ENCODE assay signal across 12 cellular contexts in genomic region chr16:62036101-62036806, GRCh38. TPM values are rescaled to one million over a fixed set of nuclear protein-coding genes. Genes with fewer than 3 reads are reported as not detected.
DNase-seq lines count a peak whose midpoint lies in the region; ATAC-seq and TF ChIP-seq lines count a peak whose summit lies in the region.
"Had no signal": no experiment of that assay in that cellular context is flagged by ENCODE, and none has a peak within 500 bp of the region (broad histone marks: within the 10 kb centered on the region; RNA-seq: fewer than 3 reads in every experiment).

Gene CDH8, minus strand, starts transcription at chr16:62036438. Its CDS starts 15,035 bp downstream, at chr16:62021403.

- peaks cover 61% of the 10 kb centered on the region for H3K27me3 ChIP-seq in foreskin keratinocyte
- H3K27me3 ChIP-seq in neuron (ENCODE audit: insufficient read depth, low read length), result no peaks in the 10 kb centered on the region

- H3K4me1 ChIP-seq in foreskin keratinocyte, result no peaks in the 10 kb centered on the region
- H3K4me1 ChIP-seq in neuron (ENCODE audit: insufficient read depth, low read length), result peaks cover 48% of the 10 kb centered on the region

- H3K27ac ChIP-seq in foreskin keratinocyte, result no peak within 1 kb of the TSS

- no peaks in the 10 kb centered on the region for H3K36me3 ChIP-seq in neuron (ENCODE audit: insufficient read depth, low read length)

- peak; percentile 42 for ATAC-seq in foreskin keratinocyte
- ATAC-seq in left lobe of liver, result no peak
- ATAC-seq: left colon had no signal

- CTCF ChIA-PET in AG04449 (lab: Yijun Ruan, JAX), result no interaction called here

- POLR2A ChIA-PET in AG04449 (lab: Yijun Ruan, JAX), result no interaction called here

- no peaks in the 10 kb centered on the region for H3K9me3 ChIP-seq in neuron (ENCODE audit: low read length)

- H2AFZ ChIP-seq in neuron (ENCODE audit: low read depth, low read length), result peak within 1 kb of the TSS; percentile 60

- H3K4me3 ChIP-seq in AG04449 (ENCODE audit: low read depth, low read length), result peak within 1 kb of the TSS; percentile 55
- H3K4me3 ChIP-seq in neuron (ENCODE audit: low read length), result peak within 1 kb of the TSS; percentile 78

- no peak for TF ChIP-seq CTCF in AG04449 (IDR thresholded peaks at IDR 0.05; ENCODE audit: insufficient read depth, low read length, missing control alignments)
- no peak for TF ChIP-seq CTCF in foreskin keratinocyte (conservative IDR thresholded peaks at IDR 0.05)

- DNase-seq in AG04449 (ENCODE audit: low read depth, low spot score) (no peak), NCI-H146 treated with DMSO at 0.1 percent for 48 hours (lab: John Stamatoyannopoulos, UW; ENCODE audit: unreplicated experiment) (peak; percentile 40), foreskin keratinocyte (peak in 1 of 2 donors; percentile 27), amniotic stem cell (lab: John Stamatoyannopoulos, UW) (no peak), putamen (ENCODE audit: low spot score) (no peak), left lobe of liver (ENCODE audit: low spot score) (no peak), cerebellar nuclear complex (lab: John Stamatoyannopoulos, UW) (no peak)
- DNase-seq: activated B cell treated with CpG ODN at 0.5 μM for 24 hours; CD4-positive, alpha-beta memory T cell; left colon; NCI-H1092 had no signal

RNA-seq across cellular contexts. Expression of gene CDH8, which starts in this region (rescaled TPM):
- total RNA-seq in foreskin keratinocyte (0.21 and 0.37 TPM in 2 replicates), left lobe of liver (not detected)
- 0.10 TPM in 1 of 2 replicates, not detected in the other for polyA plus RNA-seq in foreskin keratinocyte
- total RNA-seq: CD4-positive, alpha-beta memory T cell; left colon had no signal
- polyA plus RNA-seq: CD4-positive, alpha-beta memory T cell had no signal

Comparison
In these comparisons a context has a peak if more than half of its experiments do, and no peak if none do; other contexts are left out.
1. Peak in ATAC-seq in foreskin keratinocyte; RNA of the gene not detected or under 1 TPM.